Comparison of ENCODE assay signal across 6 cellular contexts in the genomic region with DNA sequence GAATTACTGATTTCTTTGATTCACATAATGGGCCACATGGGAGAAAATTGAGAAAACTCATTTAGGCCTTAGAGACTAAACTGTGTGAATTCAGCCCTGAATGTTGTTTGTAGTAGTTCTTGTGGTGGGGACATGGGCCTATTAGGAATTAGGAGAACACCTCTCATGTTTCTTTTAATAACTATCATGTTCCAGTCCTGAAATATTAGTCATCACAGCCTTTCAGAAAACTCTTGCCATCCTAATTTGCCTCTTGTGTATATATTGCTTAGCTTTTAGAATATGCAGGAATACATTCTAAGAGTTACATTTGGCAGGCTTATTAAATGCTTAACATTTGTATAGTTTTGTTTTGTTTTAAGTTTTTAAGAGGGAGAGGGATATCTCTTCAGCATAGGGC. TPM values are rescaled to one million over a fixed set of nuclear protein-coding genes. Genes with fewer than 3 reads are reported as not detected.
DNase-seq lines count a peak whose midpoint lies in the region; ATAC-seq, FAIRE-seq and TF ChIP-seq lines count a peak whose summit lies in the region.
"Not testable (repeated sequence)": the region's sequence is repeated elsewhere in the genome, so short reads cannot be mapped to it uniquely, and the experiment has no call there.

No MANE protein-coding gene starts in this region.

- not testable (repeated sequence) for H2AFZ ChIP-seq in astrocyte (ENCODE audit: low read depth, low read length)

- not testable (repeated sequence) for H3K36me3 ChIP-seq in astrocyte (ENCODE audit: insufficient read depth, low read length)
- H3K36me3 ChIP-seq in left lung: peaks cover 0 to 16% of the 10 kb centered on the region in 2 donors

- H3K27me3 Mint-ChIP-seq in astrocyte (ENCODE audit: low read depth, unreplicated experiment): not testable (repeated sequence)

- H3K9me3 Mint-ChIP-seq in astrocyte (ENCODE audit: unreplicated experiment): not testable (repeated sequence)

- intact Hi-C loops in left lung (cut with DNase I): not testable (repeated sequence)

- H3K27ac Mint-ChIP-seq in astrocyte (ENCODE audit: unreplicated experiment): not testable (repeated sequence)

- ATAC-seq in GM18868 (IDR thresholded peaks at IDR 0.05; ENCODE audit: unreplicated experiment) (peak; percentile 56), HG03442 (IDR thresholded peaks at IDR 0.05; ENCODE audit: unreplicated experiment) (peak; percentile 41), left lung (peak; percentile 65)

- H3K4me3 Mint-ChIP-seq in astrocyte (ENCODE audit: unreplicated experiment): not testable (repeated sequence)

- not testable (repeated sequence) for H3K9ac ChIP-seq in astrocyte (ENCODE audit: low read length)

- not testable (repeated sequence) for H3K79me2 ChIP-seq in astrocyte (ENCODE audit: insufficient read depth, low read length)

- not testable (repeated sequence) for H3K4me1 ChIP-seq in astrocyte (ENCODE audit: insufficient read depth, low read length); left lung

- H3K36me3 Mint-ChIP-seq in astrocyte (ENCODE audit: low read depth, unreplicated experiment): not testable (repeated sequence)

- FAIRE-seq in astrocyte (lab: Jason Lieb, UNC): peak; percentile 85

- DNase-seq in NCI-H69 (lab: John Stamatoyannopoulos, UW) (peak; percentile 21), fibroblast of gingiva (ENCODE audit: low read depth) (peak; percentile 21)
- DNase-seq in astrocyte (ENCODE audit: low read depth); left lung: not testable (repeated sequence)

- H3K4me2 ChIP-seq in astrocyte (ENCODE audit: low read length): not testable (repeated sequence)

- H3K27ac ChIP-seq in astrocyte (ENCODE audit: low read depth, low read length); left lung: not testable (repeated sequence)

- not testable (repeated sequence) for TF ChIP-seq CTCF in astrocyte (IDR thresholded peaks at IDR 0.05; ENCODE audit: insufficient read depth, low read depth, low read length); left lung (IDR thresholded peaks at IDR 0.05)

- not testable (repeated sequence) for H4K20me1 ChIP-seq in astrocyte (ENCODE audit: insufficient read depth, low read length)

- not testable (repeated sequence) for H3K9me3 ChIP-seq in astrocyte (ENCODE audit: insufficient read depth, low read depth, low read length); left lung

- H3K27me3 ChIP-seq in astrocyte (ENCODE audit: insufficient read depth, low read length); left lung: not testable (repeated sequence)

- not testable (repeated sequence) for H3K4me3 ChIP-seq in astrocyte (ENCODE audit: insufficient read depth, low read depth, low read length); left lung

- peaks cover 13% of the 10 kb centered on the region for H3K4me1 Mint-ChIP-seq in astrocyte (ENCODE audit: low read depth, unreplicated experiment)

RNA-seq across cellular contexts. Expression of gene KLHL2, which starts 33.4 kb away (rescaled TPM):
- total RNA-seq in astrocyte (26.2 and 28.2 TPM in 2 replicates), left lung (10 to 100 TPM; 32.9 to 53.4 TPM)
